Comparison of ENCODE assay signal across 1 cellular context in genomic region chr1:53416264-53416663, GRCh38.
TF ChIP-seq lines count a peak whose summit lies in the region.

No MANE protein-coding gene starts in this region.

TF ChIP-seq in H1, 55 proteins besides CTCF, POLR2A, EP300 and RAD21 (continued from another document):
- no peak for TF ChIP-seq PHF8 (conservative IDR thresholded peaks at IDR 0.05; ENCODE audit: low read depth, low read length)
